ENCODE assay signal across 8 cellular contexts in the genomic region with DNA sequence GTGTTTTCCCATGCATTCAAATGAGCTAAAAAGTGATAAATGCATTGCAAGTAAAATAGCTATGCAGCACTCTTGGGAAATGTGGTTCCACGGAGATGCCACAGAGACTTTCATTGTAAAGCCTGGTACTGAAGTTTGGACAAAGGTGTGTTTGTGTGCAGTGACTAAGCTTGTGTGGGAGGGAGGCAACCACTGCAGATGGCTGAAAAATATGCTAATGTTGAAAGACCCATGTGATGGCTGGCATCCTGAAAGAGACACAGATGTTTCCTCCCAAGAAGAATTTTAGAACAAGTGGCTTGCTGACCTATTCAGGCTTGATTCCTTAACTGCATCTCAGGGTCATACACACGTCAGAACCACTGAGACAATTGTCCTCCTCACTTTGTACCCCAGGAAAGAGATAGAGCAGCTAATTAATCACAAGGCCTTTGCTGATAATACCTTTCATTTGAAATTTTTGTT.
DNase-seq lines count a peak whose midpoint lies in the region; ATAC-seq and TF ChIP-seq lines count a peak whose summit lies in the region.

No MANE protein-coding gene starts in this region.

- H3K9me3 ChIP-seq in mucosa of descending colon (no peaks in the 10 kb centered on the region), gastroesophageal sphincter (no peaks in the 10 kb centered on the region)

- H3K4me1 Mint-ChIP-seq in activated T-helper 2 cell treated with anti-CD3 and anti-CD28 coated beads, Interferon-gamma antibody, Interleukin-2, Interleukin-4, amounts not matched to agents 10 μg/mL and 5 μg/mL and 100 μg/mL, durations not matched to agents 14 hours and 24 hours and 36 hours (ENCODE audit: low read depth): peaks cover 60% of the 10 kb centered on the region

- no peaks in the 10 kb centered on the region for H3K79me2 ChIP-seq in ACC112 (ENCODE audit: control insufficient read depth, insufficient read depth, low read length, unreplicated experiment)

- no peak for TF ChIP-seq EP300 in gastroesophageal sphincter (IDR thresholded peaks at IDR 0.05)

- H3K27ac ChIP-seq in ACC112 (ENCODE audit: low read depth, low read length): peak overlapping the region; percentile 7; the same call in 1 of the 2 replicates
- no peak overlapping the region for H3K27ac ChIP-seq in gastroesophageal sphincter

- H3K36me3 Mint-ChIP-seq in activated T-helper 2 cell treated with anti-CD3 and anti-CD28 coated beads, Interferon-gamma antibody, Interleukin-2, Interleukin-4, amounts not matched to agents 10 μg/mL and 5 μg/mL and 100 μg/mL, durations not matched to agents 14 hours and 24 hours and 36 hours (ENCODE audit: low read depth): no peaks in the 10 kb centered on the region

- no peaks in the 10 kb centered on the region for H3K9me3 Mint-ChIP-seq in activated T-helper 2 cell treated with anti-CD3 and anti-CD28 coated beads, Interferon-gamma antibody, Interleukin-2, Interleukin-4, amounts not matched to agents 10 μg/mL and 5 μg/mL and 100 μg/mL, durations not matched to agents 14 hours and 24 hours and 36 hours

- 52 to 59% methylated on average over 2 of the region's 2 CpGs for WGBS in gastroesophageal sphincter (ENCODE audit: low coverage in 1 of 2), 2 donors

- H2AFZ ChIP-seq in ACC112 (ENCODE audit: low read length, unreplicated experiment): no peak overlapping the region

- no peak for DNase-seq in activated T-helper 2 cell treated with anti-CD3 and anti-CD28 coated beads, Interferon-gamma antibody, Interleukin-2, Interleukin-4, amounts not matched to agents 10 μg/mL and 5 μg/mL and 100 μg/mL, durations not matched to agents 14 hours and 24 hours and 36 hours (ENCODE audit: low spot score)
- DNase-seq in mucosa of descending colon: no peak
- DNase-seq in NCI-H69 (lab: John Stamatoyannopoulos, UW): no peak
- no peak for DNase-seq in DMS53 (lab: John Stamatoyannopoulos, UW)

- H3K27me3 Mint-ChIP-seq in activated T-helper 2 cell treated with anti-CD3 and anti-CD28 coated beads, Interferon-gamma antibody, Interleukin-2, Interleukin-4, amounts not matched to agents 10 μg/mL and 5 μg/mL and 100 μg/mL, durations not matched to agents 14 hours and 24 hours and 36 hours (ENCODE audit: low read depth): no peaks in the 10 kb centered on the region

- H3K27ac Mint-ChIP-seq in activated T-helper 2 cell treated with anti-CD3 and anti-CD28 coated beads, Interferon-gamma antibody, Interleukin-2, Interleukin-4, amounts not matched to agents 10 μg/mL and 5 μg/mL and 100 μg/mL, durations not matched to agents 14 hours and 24 hours and 36 hours: peak overlapping the region; percentile 82

- H3K4me1 ChIP-seq in ACC112 (ENCODE audit: control insufficient read depth, insufficient read depth, low read length, unreplicated experiment): peaks cover 11% of the 10 kb centered on the region
- no peaks in the 10 kb centered on the region for H3K4me1 ChIP-seq in mucosa of descending colon (ENCODE audit: low read depth)
- H3K4me1 ChIP-seq in gastroesophageal sphincter: no peaks in the 10 kb centered on the region

- peak overlapping the region; percentile 19 for H3K4me3 Mint-ChIP-seq in activated T-helper 2 cell treated with anti-CD3 and anti-CD28 coated beads, Interferon-gamma antibody, Interleukin-2, Interleukin-4, amounts not matched to agents 10 μg/mL and 5 μg/mL and 100 μg/mL, durations not matched to agents 14 hours and 24 hours and 36 hours (ENCODE audit: low read depth)

- intact Hi-C loops in activated T-helper 2 cell treated with anti-CD3 and anti-CD28 coated beads, Interferon-gamma antibody, Interleukin-2, Interleukin-4, amounts not matched to agents 10 μg/mL and 5 μg/mL and 100 μg/mL, durations not matched to agents 14 hours and 24 hours and 36 hours (cut with micrococcal nuclease): loop anchor here (1.0 to 5.0 kb wide), 4 partner anchors 16 to 629 kb away; a partner anchor contains a TSS
- intact Hi-C loops in mucosa of descending colon (cut with DNase I, micrococcal nuclease): no loop called here

- H3K4me3 ChIP-seq in ACC112 (ENCODE audit: low read depth, low read length): no peak overlapping the region
- no peak overlapping the region for H3K4me3 ChIP-seq in mucosa of descending colon
- H3K4me3 ChIP-seq in gastroesophageal sphincter: no peak overlapping the region

- H3K36me3 ChIP-seq in ACC112 (ENCODE audit: insufficient read depth, low read length) (no peaks in the 10 kb centered on the region), mucosa of descending colon (ENCODE audit: low read depth) (no peaks in the 10 kb centered on the region), gastroesophageal sphincter (no peaks in the 10 kb centered on the region)

- no peak for TF ChIP-seq POLR2A in gastroesophageal sphincter (IDR thresholded peaks at IDR 0.05)

- peaks cover 15% of the 10 kb centered on the region; the same call in 1 of the 2 replicates for H3K27me3 ChIP-seq in ACC112 (ENCODE audit: insufficient read depth, low read length)
- H3K27me3 ChIP-seq in gastroesophageal sphincter: no peaks in the 10 kb centered on the region

- no peak for TF ChIP-seq CTCF in mucosa of descending colon (IDR thresholded peaks at IDR 0.05)
- TF ChIP-seq CTCF in gastroesophageal sphincter (IDR thresholded peaks at IDR 0.05): no peak

- ATAC-seq in GM19455 (IDR thresholded peaks at IDR 0.05; ENCODE audit: unreplicated experiment) (peak; percentile 63), HG03442 (IDR thresholded peaks at IDR 0.05; ENCODE audit: unreplicated experiment) (peak; percentile 85), mucosa of descending colon (peak; percentile 88), gastroesophageal sphincter (no peak)
